In the genomic region with DNA sequence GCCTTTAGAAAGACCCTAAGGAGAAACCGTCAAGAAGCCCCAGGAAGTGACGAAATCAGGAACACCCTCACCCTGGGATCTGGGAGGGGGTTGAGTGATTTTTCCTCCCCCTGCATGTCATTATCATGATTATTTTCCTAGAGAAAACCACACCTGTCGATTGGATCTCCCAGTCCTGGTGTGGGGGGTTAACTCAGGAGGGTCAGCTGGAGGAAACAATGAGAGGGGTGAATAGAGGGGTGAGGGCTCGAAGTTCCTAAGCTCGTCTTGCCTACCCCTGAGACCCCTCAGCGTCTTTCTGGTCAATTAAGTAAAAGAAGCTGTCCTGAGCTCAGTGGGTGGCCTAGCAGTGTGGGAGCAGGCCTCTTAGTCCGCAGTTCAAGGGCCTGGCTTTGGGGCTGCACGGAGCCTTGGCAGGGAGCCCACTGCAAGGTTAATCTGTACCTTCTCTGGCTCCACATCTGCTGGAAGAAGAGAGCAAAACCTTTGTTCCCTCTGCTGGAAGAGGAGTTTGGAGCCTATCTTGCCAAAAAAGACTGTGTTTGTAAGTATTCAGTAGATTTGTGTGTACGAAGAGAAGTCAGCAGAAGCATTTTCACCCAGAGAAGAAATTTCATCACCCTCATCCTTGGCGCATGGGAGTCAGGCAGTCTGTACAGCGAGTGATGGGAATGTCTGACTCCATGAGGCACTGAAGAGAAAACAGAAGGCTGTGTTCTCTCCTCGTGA, we compare ENCODE assay signal across 14 cellular contexts. TPM values are rescaled to one million over a fixed set of nuclear protein-coding genes. Genes with fewer than 3 reads are reported as not detected.
DNase-seq lines count a peak whose midpoint lies in the region; ATAC-seq and TF ChIP-seq lines count a peak whose summit lies in the region.
"Had no signal": no experiment of that assay in that cellular context is flagged by ENCODE, and none has a peak within 500 bp of the region (broad histone marks: within the 10 kb centered on the region; RNA-seq: fewer than 3 reads in every experiment).

No MANE protein-coding gene starts in this region.

- intact Hi-C loops in IMR-90 (cut with micrococcal nuclease) = no loop called here
- intact Hi-C loops in left lung (cut with DNase I) = no loop called here

- H3K27me3 ChIP-seq in IMR-90 (ENCODE audit: control insufficient read depth, insufficient read depth, low read length) = no peaks in the 10 kb centered on the region
- no peaks in the 10 kb centered on the region for H3K27me3 ChIP-seq in left lung

- H4K8ac ChIP-seq in IMR-90 (ENCODE audit: low read depth in 2 of 2, low read length in 2 of 2) = no peak overlapping the region

- H3K4me1 ChIP-seq in IMR-90 (ENCODE audit: control insufficient read depth, insufficient read depth, low read length) (peaks cover 5% of the 10 kb centered on the region; the same call in 1 of the 2 replicates), left lung (peaks cover 0 to 35% of the 10 kb centered on the region in 2 donors)
- H3K4me1 ChIP-seq: psoas muscle had no signal

- H2BK120ac ChIP-seq in IMR-90 (ENCODE audit: low read depth, low read length) = no peak overlapping the region

- DNase-seq in IMR-90 = no peak
- no peak for DNase-seq in caudate nucleus (lab: John Stamatoyannopoulos, UW)
- peak in 1 of 2 donors; percentile 53 for DNase-seq in left lung
- no peak for DNase-seq in substantia nigra (lab: John Stamatoyannopoulos, UW)
- DNase-seq in activated CD4-positive, alpha-beta T cell treated with anti-CD3 and anti-CD28 coated beads, Interleukin-2, amount 50 U/mL, for 1 hour = no peak
- DNase-seq in ecto neural progenitor cell (ENCODE audit: low spot score) = no peak
- DNase-seq: activated CD8-positive, alpha-beta memory T cell treated with anti-CD3 and anti-CD28 coated beads, Interleukin-2, amount 50 U/mL, for 48 hours; effector CD8-positive, alpha-beta T cell; mammary epithelial cell; NCI-H526; psoas muscle; SIG-M5 had no signal

- H2AK9ac ChIP-seq in IMR-90 (replicated peaks; ENCODE audit: low read depth, low read length, poor library complexity) = no peak overlapping the region

- no peak overlapping the region for H4K91ac ChIP-seq in IMR-90 (ENCODE audit: insufficient read depth, low read depth, low read length)

- CTCF ChIA-PET in IMR-90 (lab: Yijun Ruan, JAX) = no interaction called here

- TF ChIP-seq RAD21 in IMR-90 (IDR thresholded peaks at IDR 0.05; ENCODE audit: low read length) = no peak

- H3K56ac ChIP-seq in IMR-90 (ENCODE audit: extremely low read depth, insufficient read depth, low read length) = no peak overlapping the region

- dilution Hi-C loops in IMR-90 (cut with HindIII; ENCODE audit: low sequenced_read_pairs, unreplicated experiment) = no loop called here

- no peak overlapping the region for H3K27ac ChIP-seq in IMR-90 (ENCODE audit: insufficient read depth, low read length)
- H3K27ac ChIP-seq in caudate nucleus (ENCODE audit: low read depth, low read length) = peak overlapping the region; percentile 16
- no peak overlapping the region for H3K27ac ChIP-seq in left lung
- peak overlapping the region; percentile 11 for H3K27ac ChIP-seq in substantia nigra (ENCODE audit: low read depth, low read length, poor library complexity, severe bottlenecking)
- H3K27ac ChIP-seq: psoas muscle had no signal

- no peak overlapping the region for H3K23ac ChIP-seq in IMR-90 (ENCODE audit: low read depth, low read length)

- H4K20me1 ChIP-seq in IMR-90 (ENCODE audit: insufficient read depth, low read length) = no peaks in the 10 kb centered on the region

- no TSS peak for BruUV-seq in IMR-90 (replicated peaks; lab: Mats Ljungman, UMichigan)

- 0 out of 2 replicates have a peak overlapping the region, but pooled peaks have one; percentile 18 for H3K18ac ChIP-seq in IMR-90 (ENCODE audit: low read depth, low read length)

- H3K9me1 ChIP-seq in IMR-90 (ENCODE audit: insufficient read depth, low read length) = no peaks in the 10 kb centered on the region

- WGBS in IMR-90 (ENCODE audit: extremely low coverage in 2 of 2, insufficient read length in 1 of 2), 2 experiments = 8% methylated on average over 2 of the region's 12 CpGs; no CpG with 5 or more reads in 1 of the 2 experiments

- no peak overlapping the region for H2BK15ac ChIP-seq in IMR-90 (ENCODE audit: low read depth, low read length)

- H2AFZ ChIP-seq in IMR-90 (replicated peaks; ENCODE audit: low read length, poor library complexity) = no peak overlapping the region

- no peak overlapping the region for H3K4ac ChIP-seq in IMR-90 (ENCODE audit: low read depth, low read length)

- POLR2A ChIA-PET in IMR-90 (lab: Charles Lee; ENCODE audit: unreplicated experiment) = no interaction called here

- H3K79me1 ChIP-seq in IMR-90 (ENCODE audit: low read depth in 1 of 2, low read length in 2 of 2) = no peaks in the 10 kb centered on the region

- no peak overlapping the region for H4K5ac ChIP-seq in IMR-90 (ENCODE audit: low read depth, low read length)

- H3K4me2 ChIP-seq in IMR-90 (ENCODE audit: low read depth, low read length) = no peak overlapping the region

- H3K14ac ChIP-seq in IMR-90 (replicated peaks; ENCODE audit: low read depth, low read length) = no peak overlapping the region

- H3K9me3 ChIP-seq in IMR-90 (ENCODE audit: control insufficient read depth, insufficient read depth, low read length) (peaks cover 10% of the 10 kb centered on the region), left lung (peaks cover 0 to 13% of the 10 kb centered on the region in 2 donors)

- H3K36me3 ChIP-seq in IMR-90 (ENCODE audit: control insufficient read depth, insufficient read depth, low read length) (no peaks in the 10 kb centered on the region), left lung (no peaks in the 10 kb centered on the region)

- ATAC-seq in IMR-90 (ENCODE audit: low read depth) = no peak
- peak; percentile 44 for ATAC-seq in left lung
- no peak for ATAC-seq in HG02885 (IDR thresholded peaks at IDR 0.05; ENCODE audit: poor library complexity, unreplicated experiment)
- ATAC-seq in GM21529 (IDR thresholded peaks at IDR 0.05; ENCODE audit: unreplicated experiment) = no peak
- ATAC-seq: psoas muscle had no signal

- TF ChIP-seq CTCF in IMR-90 (conservative IDR thresholded peaks at IDR 0.05; ENCODE audit: low read depth, low read length) (no peak), left lung (IDR thresholded peaks at IDR 0.05) (no peak)

- in situ Hi-C loops in IMR-90 (cut with MboI; ENCODE audit: low sequenced_read_pairs) = no loop called here

- no peak for TF ChIP-seq POLR2A in IMR-90 (IDR thresholded peaks at IDR 0.05; ENCODE audit: low read depth, low read length)

- H2AK5ac ChIP-seq in IMR-90 (ENCODE audit: low read depth, low read length) = no peak overlapping the region

- H3K4me3 ChIP-seq in IMR-90 (ENCODE audit: insufficient read depth, low read depth, low read length) = no peak overlapping the region
- no peak overlapping the region for H3K4me3 ChIP-seq in left lung
- H3K4me3 ChIP-seq: psoas muscle had no signal

- no peak overlapping the region for H2BK20ac ChIP-seq in IMR-90 (ENCODE audit: low read depth, low read length)

- H2BK5ac ChIP-seq in IMR-90 (ENCODE audit: low read depth, low read length, poor library complexity, severe bottlenecking) = no peak overlapping the region

- H3K9ac ChIP-seq in IMR-90 (ENCODE audit: low read depth, low read length) = no peak overlapping the region

TF ChIP-seq in IMR-90, 13 proteins besides CTCF, POLR2A, EP300 and RAD21:
- no peak for TF ChIP-seq ELK1 (IDR thresholded peaks at IDR 0.05; ENCODE audit: borderline replicate concordance, low read depth, low read length)

RNA-seq across cellular contexts. Expression of gene FTH1, which starts 34.2 kb away (rescaled TPM):
- 344 and 385 TPM in 2 replicates for total RNA-seq in IMR-90 (2012; rRNA removed)
- 2,453 and 2,516 TPM in 2 replicates for polyA plus RNA-seq in IMR-90 (2012; rRNA removed)
- 1,842 and 5,333 TPM in 2 replicates for polyA plus RNA-seq in IMR-90 (2012; cell fraction: cytosol; rRNA removed)
- 767 and 934 TPM in 2 replicates for polyA plus RNA-seq in IMR-90 (2012; cell fraction: nucleus; rRNA removed; ENCODE audit: low replicate concordance)
- 1,000 to 10,000 TPM; 3,536 to 5,494 TPM for total RNA-seq in left lung

RNA-seq across cellular contexts. Expression of gene BEST1, which starts 51.5 kb away (rescaled TPM):
- total RNA-seq in IMR-90 (2012; rRNA removed) (0.83 and 0.90 TPM in 2 replicates), left lung (10 to 100 TPM in 1 of 2 donors, 1 to 10 TPM in 1; 3.8 to 14.6 TPM)
- polyA plus RNA-seq in IMR-90 (2012; rRNA removed) = 1.2 and 1.4 TPM in 2 replicates
- 0.44 and 1.1 TPM in 2 replicates for polyA plus RNA-seq in IMR-90 (2012; cell fraction: cytosol; rRNA removed)
- polyA plus RNA-seq in IMR-90 (2012; cell fraction: nucleus; rRNA removed; ENCODE audit: low replicate concordance) = 6.3 and 7.2 TPM in 2 replicates

Comparison
In these comparisons a context has a peak if more than half of its experiments do, and no peak if none do; other contexts are left out.
1. H3K27ac ChIP-seq: peak in caudate nucleus (single experiment) and substantia nigra (single experiment); none in IMR-90 (single experiment) and left lung (0 of 2).